ENCODE assay signal across 9 cellular contexts in genomic region chr1:116737855-116738318, GRCh38. TPM values are rescaled to one million over a fixed set of nuclear protein-coding genes. Genes with fewer than 3 reads are reported as not detected.
DNase-seq lines count a peak whose midpoint lies in the region; ATAC-seq and TF ChIP-seq lines count a peak whose summit lies in the region.
"Had no signal": no experiment of that assay in that cellular context is flagged by ENCODE, and none has a peak within 500 bp of the region (broad histone marks: within the 10 kb centered on the region; RNA-seq: fewer than 3 reads in every experiment).

No MANE protein-coding gene starts in this region.

- no peak for DNase-seq in Peyer's patch
- DNase-seq in effector CD4-positive, alpha-beta T cell = peak; percentile 21
- no peak for DNase-seq in NCI-H82 (lab: John Stamatoyannopoulos, UW)
- DNase-seq in NCI-H524 (lab: John Stamatoyannopoulos, UW) = no peak
- DNase-seq in HuH-7 (ENCODE audit: low spot score) = no peak

- H3K9me3 ChIP-seq in BLaER1 (peaks cover 18% of the 10 kb centered on the region), Peyer's patch (peaks cover 0 to 7% (median under 1%) of the 10 kb centered on the region in 4 donors)

- H3K4me3 ChIP-seq in BLaER1 = no peak overlapping the region
- no peak overlapping the region for H3K4me3 ChIP-seq in Peyer's patch
- H3K4me3 ChIP-seq: cardiac muscle cell had no signal

- H4K20me1 ChIP-seq in BLaER1 = no peaks in the 10 kb centered on the region

- 0 out of 2 replicates have a peak overlapping the region, but pooled peaks have one; percentile 5 for H3K4me2 ChIP-seq in BLaER1

- ATAC-seq in GM21447 (IDR thresholded peaks at IDR 0.05; ENCODE audit: unreplicated experiment) (peak; percentile 43), GM21360 (IDR thresholded peaks at IDR 0.05; ENCODE audit: unreplicated experiment) (no peak)

- H3K36me3 ChIP-seq in BLaER1 (no peaks in the 10 kb centered on the region), Peyer's patch (no peaks in the 10 kb centered on the region)
- H3K36me3 ChIP-seq: cardiac muscle cell had no signal

- H3K27me3 ChIP-seq in BLaER1 (no peaks in the 10 kb centered on the region), Peyer's patch (no peaks in the 10 kb centered on the region)
- H3K27me3 ChIP-seq: cardiac muscle cell had no signal

- H3K27ac ChIP-seq in BLaER1 (no peak overlapping the region), Peyer's patch (peak overlapping the region; percentile 50 to 69 (median 66))
- H3K27ac ChIP-seq: cardiac muscle cell had no signal

- TF ChIP-seq CTCF in Peyer's patch (IDR thresholded peaks at IDR 0.05) = no peak

- H3K4me1 ChIP-seq in BLaER1 (peaks cover 33% of the 10 kb centered on the region), Peyer's patch (peaks cover 0 to 9% (median 1%) of the 10 kb centered on the region in 4 donors)

- no peak for TF ChIP-seq POLR2A in Peyer's patch (IDR thresholded peaks at IDR 0.05)

- H3K9ac ChIP-seq in BLaER1 = no peak overlapping the region

RNA-seq across cellular contexts. Expression of gene CD2, which starts 16.3 kb away (rescaled TPM):
- 10 to 100 TPM in 3 of 4 donors, 1 to 10 TPM in 1; 9.6 to 36.3 (median 20.9) TPM for total RNA-seq in Peyer's patch
- total RNA-seq: cardiac muscle cell had no signal
